ENCODE assay signal across 30 cellular contexts in the genomic region with DNA sequence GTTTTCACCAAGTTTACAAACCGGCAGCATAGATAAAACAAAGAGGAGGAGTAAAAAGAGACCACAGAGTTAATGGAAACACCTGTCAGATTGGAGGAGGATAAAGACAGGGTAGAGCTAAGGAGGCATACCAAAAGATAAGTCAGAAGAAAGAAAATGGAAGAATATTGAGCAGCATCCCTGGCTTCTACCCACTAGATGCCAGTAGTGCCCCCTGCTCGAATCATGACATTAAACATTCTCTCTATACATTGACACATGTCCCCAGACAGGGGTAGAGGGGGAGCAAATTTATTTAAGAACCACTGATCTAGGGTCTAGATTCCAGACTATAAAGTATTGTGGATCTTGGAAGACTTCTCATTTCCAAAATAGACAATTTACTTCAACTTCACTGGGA.
A peak's percentile ranks its signal among the peaks of the same experiment; 100 is the strongest.
DNase-seq lines count a peak whose midpoint lies in the region; ATAC-seq, FAIRE-seq and TF ChIP-seq lines count a peak whose summit lies in the region.
"Had no signal": no experiment of that assay in that cellular context is flagged by ENCODE, and none has a peak within 500 bp of the region (broad histone marks: within the 10 kb centered on the region; RNA-seq: fewer than 3 reads in every experiment).

No MANE protein-coding gene starts in this region.

- no peaks in the 10 kb centered on the region for H3K27me3 ChIP-seq in GM23338 (ENCODE audit: insufficient read depth)
- H3K27me3 ChIP-seq in small intestine (ENCODE audit: control insufficient read depth in 2 of 2, insufficient read depth in 2 of 2, low read length in 2 of 2): no peaks in the 10 kb centered on the region
- no peaks in the 10 kb centered on the region for H3K27me3 ChIP-seq in CD8-positive, alpha-beta memory T cell (ENCODE audit: insufficient read depth, low read length, poor library complexity, severe bottlenecking)
- H3K27me3 ChIP-seq: gastroesophageal sphincter, suprapubic skin, uterus had no signal

- H3K4me1 ChIP-seq in A549 (no peaks in the 10 kb centered on the region), GM23338 (ENCODE audit: insufficient read depth) (no peaks in the 10 kb centered on the region; the same call in 1 of the 2 replicates), small intestine (ENCODE audit: control insufficient read depth in 2 of 2, insufficient read depth in 1 of 2, low read depth in 1 of 2, low read length in 1 of 2) (no peaks in the 10 kb centered on the region)
- H3K4me1 ChIP-seq in CD8-positive, alpha-beta memory T cell (ENCODE audit: insufficient read depth, low read length): no peaks in the 10 kb centered on the region
- H3K4me1 ChIP-seq: lower lobe of right lung, prostate gland, suprapubic skin, uterus had no signal

- H3K4me1 Mint-ChIP-seq in GM23338: peaks cover 2% of the 10 kb centered on the region; the same call in 1 of the 3 replicates
- H3K4me1 Mint-ChIP-seq in CD8-positive, alpha-beta memory T cell: no peaks in the 10 kb centered on the region
- H3K4me1 Mint-ChIP-seq: neural crest cell; stimulated activated effector memory CD8-positive, alpha-beta T cell treated with anti-CD3 and anti-CD28 coated beads, Interleukin-12 subunit alpha, Interleukin-12 subunit beta, amount 100 ng/mL, for 72 hours had no signal

- CTCF ChIA-PET in A549 (lab: Yijun Ruan, JAX): interaction anchor here (0.6 to 2.0 kb wide), 4 partner anchors 11 to 242 kb away, joined by 3 to 7 read pairs (median 4); no protein-coding TSS in a partner anchor
- CTCF ChIA-PET in CD8-positive, alpha-beta memory T cell (lab: Charles Lee): no interaction called here

- H3K9me3 ChIP-seq in A549: no peaks in the 10 kb centered on the region
- H3K9me3 ChIP-seq in small intestine (ENCODE audit: control insufficient read depth, low read depth): no peaks in the 10 kb centered on the region
- H3K9me3 ChIP-seq in CD8-positive, alpha-beta memory T cell (ENCODE audit: low read length): no peaks in the 10 kb centered on the region
- H3K9me3 ChIP-seq: gastroesophageal sphincter, lower lobe of right lung, prostate gland, suprapubic skin, uterus had no signal

- DNase-seq in A549 (ENCODE audit: low read depth in 1 of 2, low spot score in 1 of 2) (no peak), GM23338 (ENCODE audit: low spot score) (peak; percentile 21), SK-MEL-5 (ENCODE audit: low read depth, low spot score) (peak; percentile 31), epithelial cell of proximal tubule (ENCODE audit: low read depth) (no peak), small intestine (no peak), NCI-H1105 treated with DMSO at 0.1 percent for 48 hours (lab: John Stamatoyannopoulos, UW) (no peak)
- no peak for DNase-seq in CD8-positive, alpha-beta memory T cell
- DNase-seq in effector CD4-positive, alpha-beta T cell: no peak
- DNase-seq: activated CD8-positive, alpha-beta T cell treated with anti-CD3 and anti-CD28 coated beads for 36 hours; activated gamma-delta T cell treated with Interleukin-2 at 50 U/mL for 16 hours; CD4-positive, alpha-beta T cell; central memory CD4-positive, alpha-beta T cell; DMS53; dorsolateral prefrontal cortex; lower lobe of right lung; NCI-H1092 treated with DMSO at 0.1 percent for 48 hours; NCI-H2107; NCI-H526; Right ventricle myocardium superior; stimulated activated CD4-positive, alpha-beta T cell treated with anti-CD3 and anti-CD28 coated beads, Interleukin-2, amount 100 ng/mL, for 24 hours; uterus had no signal

- H3F3A ChIP-seq in GM23338 (replicated peaks; ENCODE audit: low read depth): no peaks in the 10 kb centered on the region

- H3K79me2 ChIP-seq in GM23338 (replicated peaks; ENCODE audit: insufficient read depth): no peaks in the 10 kb centered on the region

- H3K9me3 Mint-ChIP-seq in GM23338: no peaks in the 10 kb centered on the region
- H3K9me3 Mint-ChIP-seq in CD8-positive, alpha-beta memory T cell: peaks cover 0 to 3% (median 0%) of the 10 kb centered on the region in 5 donors
- H3K9me3 Mint-ChIP-seq: activated CD8-positive, alpha-beta T cell treated with anti-CD3 and anti-CD28 coated beads for 36 hours; CD4-positive, alpha-beta T cell; neural crest cell had no signal

- no peak for TF ChIP-seq EP300 in A549 (IDR thresholded peaks at IDR 0.05)

- H3K9me2 ChIP-seq in GM23338 (ENCODE audit: insufficient read depth): 0 out of 2 replicates have a peak, but pooled peaks cover 11% of the 10 kb centered on the region

- 24% methylated on average over 2 of the region's 2 CpGs for WGBS in A549 (ENCODE audit: missing lambda C conversion rate)
- 52 to 75% (median 75%) methylated on average over 2 of the region's 2 CpGs for WGBS in small intestine, 3 donors

- H4K20me1 ChIP-seq in GM23338 (replicated peaks; ENCODE audit: insufficient read depth): no peaks in the 10 kb centered on the region

- in situ Hi-C loops in SK-MEL-5 (cut with HindIII; ENCODE audit: low pct_unique_long_range_greater_than_20kb, low sequenced_read_pairs): no loop called here

- H3K36me3 ChIP-seq in GM23338 (ENCODE audit: insufficient read depth) (no peaks in the 10 kb centered on the region), small intestine (ENCODE audit: control insufficient read depth in 2 of 2, insufficient read depth in 2 of 2, low read length in 2 of 2) (no peaks in the 10 kb centered on the region)
- no peaks in the 10 kb centered on the region for H3K36me3 ChIP-seq in CD8-positive, alpha-beta memory T cell (ENCODE audit: insufficient read depth, low read length)
- H3K36me3 ChIP-seq: gastroesophageal sphincter, lower lobe of right lung, prostate gland, suprapubic skin, uterus had no signal

- TF ChIP-seq CTCF in A549 (IDR thresholded peaks at IDR 0.05): no peak
- peak; percentile 32 to 47; a peak in 3 of 4 replicates for TF ChIP-seq CTCF in GM23338 (conservative IDR thresholded peaks at IDR 0.05; ENCODE audit: low read depth in 2 of 2)
- peak; percentile 15 for TF ChIP-seq CTCF in epithelial cell of proximal tubule (conservative IDR thresholded peaks at IDR 0.05; ENCODE audit: low read depth, low read length)

- H3K27ac Mint-ChIP-seq in GM23338: no peak overlapping the region
- no peak overlapping the region for H3K27ac Mint-ChIP-seq in CD8-positive, alpha-beta memory T cell
- H3K27ac Mint-ChIP-seq: activated CD8-positive, alpha-beta T cell treated with anti-CD3 and anti-CD28 coated beads for 36 hours; CD4-positive, alpha-beta T cell; stimulated activated effector memory CD8-positive, alpha-beta T cell treated with anti-CD3 and anti-CD28 coated beads, Interleukin-12 subunit alpha, Interleukin-12 subunit beta, amount 100 ng/mL, for 72 hours had no signal

- POLR2A ChIA-PET in A549 (lab: Yijun Ruan, JAX): no interaction called here
- POLR2A ChIA-PET in CD8-positive, alpha-beta memory T cell (lab: Charles Lee): no interaction called here

- H3K4me3 ChIP-seq in A549 (no peak overlapping the region), GM23338 (no peak overlapping the region), epithelial cell of proximal tubule (ENCODE audit: low read depth, low read length) (no peak overlapping the region), small intestine (ENCODE audit: low read depth in 1 of 2, low read length in 2 of 2) (no peak overlapping the region)
- no peak overlapping the region for H3K4me3 ChIP-seq in CD8-positive, alpha-beta memory T cell (ENCODE audit: low read length)
- H3K4me3 ChIP-seq: dorsolateral prefrontal cortex, gastroesophageal sphincter, lower lobe of right lung, prostate gland, skin epidermis, suprapubic skin, uterus had no signal

- ATAC-seq in A549 (no peak), GM23338 (no peak)
- ATAC-seq: activated CD4-positive, CD25-positive, alpha-beta regulatory T cell treated with anti-CD3 and anti-CD28 coated beads, Interleukin-2, amount 50 U/mL, for 24 hours; activated CD8-positive, alpha-beta T cell treated with anti-CD3 and anti-CD28 coated beads for 36 hours; gastroesophageal sphincter; lower lobe of right lung; stimulated activated effector memory CD8-positive, alpha-beta T cell treated with anti-CD3 and anti-CD28 coated beads, Interleukin-12 subunit alpha, Interleukin-12 subunit beta, amount 100 ng/mL, for 72 hours had no signal

- H3K27ac ChIP-seq in A549 (no peak overlapping the region), GM23338 (ENCODE audit: low read depth) (no peak overlapping the region), small intestine (ENCODE audit: low read depth in 1 of 2, low read length in 1 of 2) (no peak overlapping the region)
- H3K27ac ChIP-seq in CD8-positive, alpha-beta memory T cell (ENCODE audit: low read depth, low read length): no peak overlapping the region
- H3K27ac ChIP-seq: dorsolateral prefrontal cortex, epithelial cell of prostate, gastroesophageal sphincter, lower lobe of right lung, prostate gland, skin epidermis, suprapubic skin, uterus had no signal

- no peaks in the 10 kb centered on the region for H3K36me3 Mint-ChIP-seq in GM23338 (ENCODE audit: low read depth)
- no peaks in the 10 kb centered on the region for H3K36me3 Mint-ChIP-seq in CD8-positive, alpha-beta memory T cell
- H3K36me3 Mint-ChIP-seq: stimulated activated effector memory CD8-positive, alpha-beta T cell treated with anti-CD3 and anti-CD28 coated beads, Interleukin-12 subunit alpha, Interleukin-12 subunit beta, amount 100 ng/mL, for 72 hours had no signal

- no peak for TF ChIP-seq POLR2A in A549 (IDR thresholded peaks at IDR 0.05; ENCODE audit: low read length)

- H3K4me3 Mint-ChIP-seq in GM23338: no peak overlapping the region
- no peak overlapping the region for H3K4me3 Mint-ChIP-seq in CD8-positive, alpha-beta memory T cell
- H3K4me3 Mint-ChIP-seq: activated CD8-positive, alpha-beta T cell treated with anti-CD3 and anti-CD28 coated beads for 36 hours; CD4-positive, alpha-beta T cell; neural crest cell; stimulated activated effector memory CD8-positive, alpha-beta T cell treated with anti-CD3 and anti-CD28 coated beads, Interleukin-12 subunit alpha, Interleukin-12 subunit beta, amount 100 ng/mL, for 72 hours had no signal

- no peak for FAIRE-seq in A549 (lab: Jason Lieb, UNC)
- no peak for FAIRE-seq in small intestine (lab: Jason Lieb, UNC)
- FAIRE-seq: keratinocyte had no signal

- no peak overlapping the region for H2AFZ ChIP-seq in GM23338

- H3K4me2 ChIP-seq in A549 (no peak overlapping the region), GM23338 (no peak overlapping the region)

- no peaks in the 10 kb centered on the region for H3K27me3 Mint-ChIP-seq in GM23338 (ENCODE audit: insufficient read depth, low read depth, poor library complexity)
- H3K27me3 Mint-ChIP-seq in CD8-positive, alpha-beta memory T cell: peaks cover 0 to 3% of the 10 kb centered on the region in 2 donors

- peak; percentile 17 to 34; a peak in 2 of 5 replicates for TF ChIP-seq RAD21 in A549 (conservative IDR thresholded peaks at IDR 0.05 in 1 of 2, IDR thresholded peaks at IDR 0.05 in 1 of 2)

TF ChIP-seq in A549, 52 proteins besides CTCF, POLR2A, EP300 and RAD21 (continues in another document):
- TF ChIP-seq, protein P1, sequence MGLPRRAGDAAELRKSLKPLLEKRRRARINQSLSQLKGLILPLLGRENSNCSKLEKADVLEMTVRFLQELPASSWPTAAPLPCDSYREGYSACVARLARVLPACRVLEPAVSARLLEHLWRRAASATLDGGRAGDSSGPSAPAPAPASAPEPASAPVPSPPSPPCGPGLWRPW (IDR thresholded peaks at IDR 0.05): no peak

TF ChIP-seq in GM23338, 12 proteins besides CTCF, POLR2A, EP300 and RAD21 (continues in another document):
- TF ChIP-seq JUNB (IDR thresholded peaks at IDR 0.05; ENCODE audit: unreplicated experiment): no peak

Comparison
In these comparisons a context has a peak if more than half of its experiments do, and no peak if none do; other contexts are left out.
1. DNase-seq: peak in GM23338 (single experiment) and SK-MEL-5 (single experiment); none in A549 (0 of 2), epithelial cell of proximal tubule (single experiment), small intestine (single experiment), CD8-positive, alpha-beta memory T cell (0 of 5), effector CD4-positive, alpha-beta T cell (single experiment) and NCI-H1105 treated with DMSO at 0.1 percent for 48 hours (single experiment).